In genomic region chr1:174160603-174161002, GRCh38 we compare ENCODE assay signal across 8 cellular contexts. TPM values are rescaled to one million over a fixed set of nuclear protein-coding genes. Genes with fewer than 3 reads are reported as not detected.
A peak's percentile ranks its signal among the peaks of the same experiment; 100 is the strongest.
DNase-seq lines count a peak whose midpoint lies in the region; ATAC-seq, FAIRE-seq and TF ChIP-seq lines count a peak whose summit lies in the region.

No MANE protein-coding gene starts in this region.

- intact Hi-C loops in right cardiac atrium (cut with DNase I), result loop anchor here in 2 of 4 donors (10.0 kb wide), 1 partner anchor 54 kb away; no protein-coding TSS in a partner anchor

- WGBS in right cardiac atrium, result 58% methylated on average over 5 of the region's 5 CpGs
- 49 to 67% (median 64%) methylated on average over 5 of the region's 5 CpGs for WGBS in small intestine, 3 donors

- CTCF ChIA-PET in WTC11 (lab: Charles Lee), result interaction anchor here (0.9 kb wide), 1 partner anchor 293 kb away, joined by 3 read pairs; the partner anchor contains the start of genes GAS5 and ZBTB37

- no peak overlapping the region for H3K27ac Mint-ChIP-seq in WTC11

- peak overlapping the region; percentile 80 for H3K27ac ChIP-seq in right cardiac atrium (ENCODE audit: low read length)
- peak overlapping the region; percentile 97 for H3K27ac ChIP-seq in small intestine (ENCODE audit: low read depth in 1 of 2, low read length in 1 of 2)

- peaks cover 2% of the 10 kb centered on the region; the same call in 1 of the 2 replicates for H3K27me3 ChIP-seq in H7 (ENCODE audit: control insufficient read depth, insufficient read depth, low read length)
- no peaks in the 10 kb centered on the region for H3K27me3 ChIP-seq in right cardiac atrium (ENCODE audit: control insufficient read depth, insufficient read depth)
- H3K27me3 ChIP-seq in small intestine (ENCODE audit: control insufficient read depth in 2 of 2, insufficient read depth in 2 of 2, low read length in 2 of 2), result no peaks in the 10 kb centered on the region

- H3K36me3 ChIP-seq in H7 (replicated peaks; ENCODE audit: control insufficient read depth, insufficient read depth, low read length) (no peaks in the 10 kb centered on the region), small intestine (ENCODE audit: control insufficient read depth in 2 of 2, insufficient read depth in 2 of 2, low read length in 2 of 2) (no peaks in the 10 kb centered on the region)

- H3K9me3 Mint-ChIP-seq in WTC11, result no peaks in the 10 kb centered on the region

- H3K4me3 Mint-ChIP-seq in WTC11, result peak overlapping the region; percentile 98

- H3K9me3 ChIP-seq in right cardiac atrium (ENCODE audit: control insufficient read depth, low read length), result no peaks in the 10 kb centered on the region
- H3K9me3 ChIP-seq in small intestine (ENCODE audit: control insufficient read depth, low read depth), result no peaks in the 10 kb centered on the region

- ATAC-seq in WTC11, result no peak
- no peak for ATAC-seq in right cardiac atrium
- ATAC-seq in GM19463 (IDR thresholded peaks at IDR 0.05; ENCODE audit: unreplicated experiment), result no peak

- POLR2A ChIA-PET in WTC11 (lab: Charles Lee), result no interaction called here

- H3K4me1 ChIP-seq in right cardiac atrium (ENCODE audit: control insufficient read depth, insufficient read depth, low read length) (no peaks in the 10 kb centered on the region), small intestine (ENCODE audit: control insufficient read depth in 2 of 2, insufficient read depth in 1 of 2, low read depth in 1 of 2, low read length in 1 of 2) (peaks cover 0 to 7% of the 10 kb centered on the region in 2 donors)

- no peak for FAIRE-seq in small intestine (lab: Jason Lieb, UNC)

- peaks cover 3% of the 10 kb centered on the region; the same call in 1 of the 2 replicates for H3K27me3 Mint-ChIP-seq in WTC11 (ENCODE audit: low read depth)

- H3K36me3 Mint-ChIP-seq in WTC11, result no peaks in the 10 kb centered on the region

- H3K4me3 ChIP-seq in H7 (ENCODE audit: insufficient read depth, low read depth, low read length), result peak overlapping the region; percentile 88; the same call in 1 of the 2 replicates
- peak overlapping the region; percentile 81 for H3K4me3 ChIP-seq in right cardiac atrium (ENCODE audit: low read length)
- H3K4me3 ChIP-seq in small intestine (ENCODE audit: low read depth in 1 of 2, low read length in 2 of 2), result peak overlapping the region; percentile 72 to 88

- TF ChIP-seq CTCF in WTC11 (IDR thresholded peaks at IDR 0.05), result no peak

- DNase-seq in H7 (no peak), WTC11 (ENCODE audit: low spot score) (no peak), right cardiac atrium (no peak), small intestine (no peak), DMS 273 (lab: John Stamatoyannopoulos, UW; ENCODE audit: unreplicated experiment) (no peak), NCI-H510A treated with DMSO at 0.1 percent for 48 hours (lab: John Stamatoyannopoulos, UW) (no peak), hippocampal formation (lab: John Stamatoyannopoulos, UW) (no peak)

- peaks cover 35% of the 10 kb centered on the region for H3K4me1 Mint-ChIP-seq in WTC11

TF ChIP-seq in WTC11, 78 proteins besides CTCF, POLR2A, EP300 and RAD21 (continues in another document):
- TF ChIP-seq, protein P1, sequence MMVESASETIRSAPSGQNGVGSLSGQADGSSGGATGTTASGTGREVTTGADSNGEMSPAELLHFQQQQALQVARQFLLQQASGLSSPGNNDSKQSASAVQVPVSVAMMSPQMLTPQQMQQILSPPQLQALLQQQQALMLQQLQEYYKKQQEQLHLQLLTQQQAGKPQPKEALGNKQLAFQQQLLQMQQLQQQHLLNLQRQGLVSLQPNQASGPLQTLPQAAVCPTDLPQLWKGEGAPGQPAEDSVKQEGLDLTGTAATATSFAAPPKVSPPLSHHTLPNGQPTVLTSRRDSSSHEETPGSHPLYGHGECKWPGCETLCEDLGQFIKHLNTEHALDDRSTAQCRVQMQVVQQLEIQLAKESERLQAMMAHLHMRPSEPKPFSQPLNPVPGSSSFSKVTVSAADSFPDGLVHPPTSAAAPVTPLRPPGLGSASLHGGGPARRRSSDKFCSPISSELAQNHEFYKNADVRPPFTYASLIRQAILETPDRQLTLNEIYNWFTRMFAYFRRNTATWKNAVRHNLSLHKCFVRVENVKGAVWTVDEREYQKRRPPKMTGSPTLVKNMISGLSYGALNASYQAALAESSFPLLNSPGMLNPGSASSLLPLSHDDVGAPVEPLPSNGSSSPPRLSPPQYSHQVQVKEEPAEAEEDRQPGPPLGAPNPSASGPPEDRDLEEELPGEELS (CRISPR knock-in tag; IDR thresholded peaks at IDR 0.05), result no peak
- TF ChIP-seq E2F1 (CRISPR knock-in tag; IDR thresholded peaks at IDR 0.05) (no peak), ZNF671 (CRISPR knock-in tag; IDR thresholded peaks at IDR 0.05) (no peak), SMAD4 (CRISPR knock-in tag; IDR thresholded peaks at IDR 0.05) (no peak), ZNF219 (CRISPR knock-in tag; IDR thresholded peaks at IDR 0.05; ENCODE audit: borderline replicate concordance) (no peak), ZSCAN18 (CRISPR knock-in tag; IDR thresholded peaks at IDR 0.05) (no peak), ATF6 (CRISPR knock-in tag; IDR thresholded peaks at IDR 0.05) (no peak), CREM (CRISPR knock-in tag; IDR thresholded peaks at IDR 0.05) (no peak), MAX (CRISPR knock-in tag; IDR thresholded peaks at IDR 0.05) (no peak), ZNF425 (CRISPR knock-in tag; conservative IDR thresholded peaks at IDR 0.05) (no peak), OVOL2 (CRISPR knock-in tag; IDR thresholded peaks at IDR 0.05; ENCODE audit: borderline replicate concordance) (no peak)
- TF ChIP-seq, protein P2, sequence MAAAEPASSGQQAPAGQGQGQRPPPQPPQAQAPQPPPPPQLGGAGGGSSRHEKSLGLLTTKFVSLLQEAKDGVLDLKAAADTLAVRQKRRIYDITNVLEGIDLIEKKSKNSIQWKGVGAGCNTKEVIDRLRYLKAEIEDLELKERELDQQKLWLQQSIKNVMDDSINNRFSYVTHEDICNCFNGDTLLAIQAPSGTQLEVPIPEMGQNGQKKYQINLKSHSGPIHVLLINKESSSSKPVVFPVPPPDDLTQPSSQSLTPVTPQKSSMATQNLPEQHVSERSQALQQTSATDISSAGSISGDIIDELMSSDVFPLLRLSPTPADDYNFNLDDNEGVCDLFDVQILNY (CRISPR knock-in tag; IDR thresholded peaks at IDR 0.05), result no peak

RNA-seq across cellular contexts. Expression of gene RABGAP1L, which starts 1.3 kb away (rescaled TPM):
- total RNA-seq in H7 (2014; rRNA removed; shearing (Covaris generic)), result 31.9 and 57.9 TPM in 2 replicates
- total RNA-seq in WTC11 (2021), result 76.9 to 126 TPM (median 116 TPM) in 3 replicates
- 100 to 1,000 TPM; 174 to 367 (median 215) TPM for total RNA-seq in right cardiac atrium
- polyA plus RNA-seq in right cardiac atrium, result 184 TPM
- 10 to 100 TPM; 20.6 to 27.1 (median 23.2) TPM for polyA plus RNA-seq in small intestine
